Comparison of ENCODE assay signal across 31 cellular contexts in genomic region chr11:24903555-24903954, GRCh38.
"Had no signal": no experiment of that assay in that cellular context is flagged by ENCODE, and none has a peak within 500 bp of the region (broad histone marks: within the 10 kb centered on the region; RNA-seq: fewer than 3 reads in every experiment).

No MANE protein-coding gene starts in this region.

- H3K27ac ChIP-seq: adrenal gland, body of pancreas, colonic mucosa, epithelial cell of prostate, esophagus squamous epithelium, gastroesophageal sphincter had no signal

- H3K4me3 ChIP-seq: adrenal gland, body of pancreas, colonic mucosa, esophagus squamous epithelium, gastroesophageal sphincter had no signal

- H3K36me3 ChIP-seq: adrenal gland, colonic mucosa, esophagus squamous epithelium, gastroesophageal sphincter had no signal

- H3K27me3 ChIP-seq: adrenal gland, body of pancreas, colonic mucosa, esophagus squamous epithelium, gastroesophageal sphincter had no signal

- FAIRE-seq: endometrium, endothelial cell of umbilical vein had no signal

- ATAC-seq: activated CD4-positive, alpha-beta T cell treated with anti-CD3 and anti-CD28 coated beads for 36 hours; activated CD8-positive, alpha-beta memory T cell treated with anti-CD3 and anti-CD28 coated beads, Interleukin-2, amount 10 ng/mL, durations not matched to agents 7 days and 5 days; activated CD8-positive, alpha-beta T cell treated with anti-CD3 and anti-CD28 coated beads, Interleukin-2, amount 10 ng/mL, durations not matched to agents 7 days and 5 days; activated naive CD8-positive, alpha-beta T cell treated with anti-CD3 and anti-CD28 coated beads, Interleukin-2, amount 50 U/mL, for 24 hours; body of pancreas; gastroesophageal sphincter; T-helper 17 cell had no signal

- H3K9me3 ChIP-seq: adrenal gland, body of pancreas, colonic mucosa, esophagus squamous epithelium, gastroesophageal sphincter had no signal

- DNase-seq: activated CD4-positive, alpha-beta memory T cell treated with anti-CD3 and anti-CD28 coated beads for 36 hours; activated CD4-positive, alpha-beta T cell treated with anti-CD3 and anti-CD28 coated beads for 36 hours; activated CD4-positive, alpha-beta T cell treated with anti-CD3 and anti-CD28 coated beads, Interleukin-2, amount 10 ng/mL, durations not matched to agents 24 days and 14 days; activated CD4-positive, CD25-positive, alpha-beta regulatory T cell; activated CD4-positive, CD25-positive, alpha-beta regulatory T cell treated with anti-CD3 and anti-CD28 coated beads, Interleukin-2, amount 50 U/mL, for 72 hours; activated CD8-positive, alpha-beta memory T cell treated with anti-CD3 and anti-CD28 coated beads, Interleukin-2, amount 10 ng/mL, durations not matched to agents 7 days and 5 days; activated CD8-positive, alpha-beta memory T cell treated with anti-CD3 and anti-CD28 coated beads, Interleukin-2, amount 50 U/mL, for 4 hours; activated CD8-positive, alpha-beta T cell treated with anti-CD3 and anti-CD28 coated beads, Interleukin-2, amount 10 ng/mL, durations not matched to agents 7 days and 5 days; activated effector memory CD4-positive, alpha-beta T cell treated with anti-CD3 and anti-CD28 coated beads, Interleukin-2, amount 50 U/mL, for 16 hours; activated naive CD4-positive, alpha-beta T cell treated with anti-CD3 and anti-CD28 coated beads for 36 hours; activated naive CD8-positive, alpha-beta T cell treated with anti-CD3 and anti-CD28 coated beads for 36 hours; activated naive CD8-positive, alpha-beta T cell treated with anti-CD3 and anti-CD28 coated beads, Interleukin-2, amount 50 U/mL, for 24 hours; activated T-cell treated with anti-CD3 and anti-CD28 coated beads, Interleukin-2, amount 50 U/mL, for 1 hour; activated T-cell treated with anti-CD3 and anti-CD28 coated beads, Interleukin-2, amount 50 U/mL, for 48 hours; adrenal gland; amygdala; aorta; body of pancreas; caudate nucleus; colonic mucosa; effector CD8-positive, alpha-beta T cell; esophagus squamous epithelium; foreskin melanocyte; head of caudate nucleus; T-helper 1 cell; T-helper 17 cell; T1000 had no signal

- H3K4me1 ChIP-seq: adrenal gland, colonic mucosa, esophagus squamous epithelium, gastroesophageal sphincter had no signal
